In genomic region chr19:9650345-9650744, GRCh38 we compare ENCODE assay signal across 28 cellular contexts.
"Had no signal": no experiment of that assay in that cellular context is flagged by ENCODE, and none has a peak within 500 bp of the region (broad histone marks: within the 10 kb centered on the region; RNA-seq: fewer than 3 reads in every experiment).

No MANE protein-coding gene starts in this region.

- H3K27me3 Mint-ChIP-seq: naive B cell; stimulated activated naive B cell treated with anti-CD40 and anti-IgM and Interleukin-4, amounts not matched to agents 10 μg/mL and 1 μg/mL and 100 μg/mL, for 72 hours had no signal

- H3K4me1 Mint-ChIP-seq: mesothelial cell of epicardium, nephron, neural crest cell had no signal

- ATAC-seq: pancreas; right cardiac atrium; sciatic nerve; stimulated activated naive B cell treated with anti-CD40 and anti-IgM and Interleukin-4, amounts not matched to agents 10 μg/mL and 1 μg/mL and 100 μg/mL, for 72 hours; stimulated activated naive CD8-positive, alpha-beta T cell treated with anti-CD3 and anti-CD28 coated beads, Interleukin-15, Interleukin-2, amounts not matched to agents 100 U/mL and 50 U/mL, for 24 hours; upper lobe of right lung had no signal

- H3K4me1 ChIP-seq: left ventricle myocardium inferior, pancreas, prostate gland, stomach, testis, thyroid gland, transverse colon, upper lobe of right lung had no signal

- H3K4me3 ChIP-seq: left ventricle myocardium inferior, lung, pancreas, prostate gland, skin epidermis, stomach, testis, thyroid gland, transverse colon, upper lobe of right lung had no signal

- H3K4me3 Mint-ChIP-seq: mesothelial cell of epicardium; naive B cell; nephron; neural crest cell; stimulated activated naive B cell treated with anti-CD40 and anti-IgM and Interleukin-4, amounts not matched to agents 10 μg/mL and 1 μg/mL and 100 μg/mL, for 72 hours had no signal

- H3K27ac ChIP-seq: left ventricle myocardium inferior, pancreas, prostate gland, skin epidermis, stomach, testis, thyroid gland, transverse colon, upper lobe of right lung had no signal

- H3K27ac Mint-ChIP-seq: mesothelial cell of epicardium; nephron; stimulated activated naive B cell treated with anti-CD40 and anti-IgM and Interleukin-4, amounts not matched to agents 10 μg/mL and 1 μg/mL and 100 μg/mL, for 72 hours had no signal

- DNase-seq: hippocampal formation; islet precursor cell; left ventricle myocardium inferior; mesendoderm; naive B cell; nucleus accumbens; pancreas; posterior cingulate gyrus; retina; right cardiac atrium; stimulated activated CD4-positive, alpha-beta T cell treated with anti-CD3 and anti-CD28 coated beads, Interleukin-12 subunit alpha, Interleukin-12 subunit beta, amount 100 ng/mL, for 4 hours; stimulated activated CD4-positive, alpha-beta T cell treated with anti-CD3 and anti-CD28 coated beads, Interleukin-15, amount 100 ng/mL, for 24 hours; stimulated activated CD4-positive, alpha-beta T cell treated with anti-CD3 and anti-CD28 coated beads, Interleukin-2, amount 100 ng/mL, for 24 hours; stimulated activated CD4-positive, alpha-beta T cell treated with anti-CD3 and anti-CD28 coated beads, Interleukin-4, amount 100 ng/mL, for 1 hour; stimulated activated naive B cell treated with anti-CD40 and anti-IgM and Interleukin-4, amounts not matched to agents 10 μg/mL and 1 μg/mL and 100 μg/mL, for 72 hours; stimulated activated naive CD8-positive, alpha-beta T cell treated with anti-CD3 and anti-CD28 coated beads, Interleukin-15, Interleukin-2, amounts not matched to agents 100 U/mL and 50 U/mL, for 24 hours; stomach; testis; thyroid gland; transverse colon; upper lobe of right lung had no signal

- H3K9me3 ChIP-seq: prostate gland, testis, thyroid gland had no signal

- H3K27me3 ChIP-seq: pancreas, stomach, testis, thyroid gland, transverse colon, upper lobe of right lung had no signal
